9 cellular contexts compared by ENCODE assay signal in the genomic region with DNA sequence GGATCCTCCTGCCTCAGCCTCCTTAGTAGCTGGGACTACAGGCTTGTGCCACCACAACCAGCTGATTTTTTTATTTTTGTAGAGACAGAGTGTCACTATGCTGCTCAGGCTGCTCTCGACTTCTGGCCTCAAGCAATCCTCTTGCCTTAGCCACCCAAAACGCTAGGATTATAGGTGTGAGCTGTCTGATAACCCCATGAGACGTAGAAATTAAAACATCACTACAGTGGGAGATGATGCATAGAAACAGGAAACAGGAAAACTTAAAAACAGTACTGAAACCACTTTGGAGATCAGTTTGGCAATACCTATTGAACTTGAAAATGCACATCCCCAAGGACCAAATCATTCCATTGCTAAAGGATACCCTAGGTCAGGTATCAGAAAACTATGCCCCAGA. TPM values are rescaled to one million over a fixed set of nuclear protein-coding genes. Genes with fewer than 3 reads are reported as not detected.
DNase-seq lines count a peak whose midpoint lies in the region; ATAC-seq and TF ChIP-seq lines count a peak whose summit lies in the region.
"Had no signal": no experiment of that assay in that cellular context is flagged by ENCODE, and none has a peak within 500 bp of the region (broad histone marks: within the 10 kb centered on the region; RNA-seq: fewer than 3 reads in every experiment).

No MANE protein-coding gene starts in this region.

- H3K4me1 Mint-ChIP-seq in CD8-positive, alpha-beta memory T cell, result peaks cover 79 to 93% (median 90%) of the 10 kb centered on the region in 3 donors
- peaks cover 45% of the 10 kb centered on the region for H3K4me1 Mint-ChIP-seq in activated naive CD8-positive, alpha-beta T cell treated with anti-CD3 and anti-CD28 coated beads, Interleukin-2, amount 10 ng/mL, durations not matched to agents 7 days and 5 days
- H3K4me1 Mint-ChIP-seq in progenitor cell of endocrine pancreas (ENCODE audit: low read depth), result peaks cover 46% of the 10 kb centered on the region

- no peaks in the 10 kb centered on the region for H3K9me3 Mint-ChIP-seq in CD8-positive, alpha-beta memory T cell
- no peaks in the 10 kb centered on the region for H3K9me3 Mint-ChIP-seq in activated naive CD8-positive, alpha-beta T cell treated with anti-CD3 and anti-CD28 coated beads, Interleukin-2, amount 10 ng/mL, durations not matched to agents 7 days and 5 days
- H3K9me3 Mint-ChIP-seq in progenitor cell of endocrine pancreas (ENCODE audit: low read depth), result peaks cover 3% of the 10 kb centered on the region

- no peak for DNase-seq in CD8-positive, alpha-beta memory T cell
- DNase-seq in activated naive CD8-positive, alpha-beta T cell treated with anti-CD3 and anti-CD28 coated beads, Interleukin-2, amount 10 ng/mL, durations not matched to agents 7 days and 5 days, result no peak
- DNase-seq in progenitor cell of endocrine pancreas (ENCODE audit: low spot score, unreplicated experiment), result no peak
- DNase-seq in BE2C, result no peak
- DNase-seq: NCI-H2029 treated with DMSO at 0.1 percent for 48 hours had no signal

- H3K27ac ChIP-seq in CD8-positive, alpha-beta memory T cell (ENCODE audit: low read depth, low read length), result no peak overlapping the region

- ATAC-seq in HG02759 (IDR thresholded peaks at IDR 0.05; ENCODE audit: unreplicated experiment) (peak; percentile 16), GM18498 (IDR thresholded peaks at IDR 0.05; ENCODE audit: unreplicated experiment) (no peak), GM21825 (IDR thresholded peaks at IDR 0.05; ENCODE audit: unreplicated experiment) (no peak), HG02870 (IDR thresholded peaks at IDR 0.05; ENCODE audit: unreplicated experiment) (no peak)
- peak; percentile 31 for ATAC-seq in activated naive CD8-positive, alpha-beta T cell treated with anti-CD3 and anti-CD28 coated beads, Interleukin-2, amount 10 ng/mL, durations not matched to agents 7 days and 5 days (ENCODE audit: low read depth)

- no peaks in the 10 kb centered on the region for H3K9me3 ChIP-seq in CD8-positive, alpha-beta memory T cell (ENCODE audit: low read length)
- H3K9me3 ChIP-seq in BE2C, result no peaks in the 10 kb centered on the region

- H3K27me3 Mint-ChIP-seq in CD8-positive, alpha-beta memory T cell, result no peaks in the 10 kb centered on the region
- H3K27me3 Mint-ChIP-seq in activated naive CD8-positive, alpha-beta T cell treated with anti-CD3 and anti-CD28 coated beads, Interleukin-2, amount 10 ng/mL, durations not matched to agents 7 days and 5 days, result no peaks in the 10 kb centered on the region
- no peaks in the 10 kb centered on the region for H3K27me3 Mint-ChIP-seq in progenitor cell of endocrine pancreas

- peaks cover 0 to 3% (median 0%) of the 10 kb centered on the region in 3 donors for H3K36me3 Mint-ChIP-seq in CD8-positive, alpha-beta memory T cell
- peaks cover 12% of the 10 kb centered on the region for H3K36me3 Mint-ChIP-seq in activated naive CD8-positive, alpha-beta T cell treated with anti-CD3 and anti-CD28 coated beads, Interleukin-2, amount 10 ng/mL, durations not matched to agents 7 days and 5 days
- peaks cover 8% of the 10 kb centered on the region for H3K36me3 Mint-ChIP-seq in progenitor cell of endocrine pancreas (ENCODE audit: insufficient read depth)

- peak overlapping the region; percentile 3 to 84 (median 72) for H3K4me3 Mint-ChIP-seq in CD8-positive, alpha-beta memory T cell
- H3K4me3 Mint-ChIP-seq in activated naive CD8-positive, alpha-beta T cell treated with anti-CD3 and anti-CD28 coated beads, Interleukin-2, amount 10 ng/mL, durations not matched to agents 7 days and 5 days, result peak overlapping the region; percentile 18
- no peak overlapping the region for H3K4me3 Mint-ChIP-seq in progenitor cell of endocrine pancreas (ENCODE audit: low read depth)

- H3K27ac Mint-ChIP-seq in CD8-positive, alpha-beta memory T cell, result peak overlapping the region; percentile 43 to 91 (median 78)
- peak overlapping the region; percentile 55 for H3K27ac Mint-ChIP-seq in activated naive CD8-positive, alpha-beta T cell treated with anti-CD3 and anti-CD28 coated beads, Interleukin-2, amount 10 ng/mL, durations not matched to agents 7 days and 5 days
- peak overlapping the region; percentile 46 for H3K27ac Mint-ChIP-seq in progenitor cell of endocrine pancreas

- POLR2A ChIA-PET in CD8-positive, alpha-beta memory T cell (lab: Charles Lee), result interaction anchor here (0.8 to 3.5 kb wide), 2 partner anchors 10 to 45 kb away, joined by 3 to 17 read pairs; partner anchors contain the start of gene SENP6
- POLR2A ChIA-PET in activated naive CD8-positive, alpha-beta T cell treated with anti-CD3 and anti-CD28 coated beads, Interleukin-2, amount 10 ng/mL, durations not matched to agents 7 days and 5 days (lab: Charles Lee), result interaction anchor here (2.2 kb wide), 1 partner anchor 10 kb away, joined by 15 read pairs; the partner anchor contains the start of gene SENP6

- H3K4me1 ChIP-seq in CD8-positive, alpha-beta memory T cell (ENCODE audit: insufficient read depth, low read length), result peaks cover 64% of the 10 kb centered on the region
- no peaks in the 10 kb centered on the region for H3K4me1 ChIP-seq in BE2C

- CTCF ChIA-PET in CD8-positive, alpha-beta memory T cell (lab: Charles Lee), result interaction anchor here (1.4 to 2.2 kb wide), 3 partner anchors 10 to 14 kb away, joined by 3 to 8 read pairs (median 6); partner anchors contain the start of gene SENP6

- no peaks in the 10 kb centered on the region for H3K36me3 ChIP-seq in CD8-positive, alpha-beta memory T cell (ENCODE audit: insufficient read depth, low read length)
- no peaks in the 10 kb centered on the region; the same call in 1 of the 2 replicates for H3K36me3 ChIP-seq in BE2C

- TF ChIP-seq CTCF in progenitor cell of endocrine pancreas (IDR thresholded peaks at IDR 0.05; ENCODE audit: unreplicated experiment) (no peak), BE2C (IDR thresholded peaks at IDR 0.05; ENCODE audit: low read depth, low read length) (no peak)

- no peaks in the 10 kb centered on the region for H3K27me3 ChIP-seq in CD8-positive, alpha-beta memory T cell (ENCODE audit: insufficient read depth, low read length, poor library complexity, severe bottlenecking)
- no peaks in the 10 kb centered on the region for H3K27me3 ChIP-seq in BE2C

- H3K4me3 ChIP-seq in CD8-positive, alpha-beta memory T cell (ENCODE audit: low read length), result no peak overlapping the region
- no peak overlapping the region for H3K4me3 ChIP-seq in BE2C (ENCODE audit: low read depth, low read length)

RNA-seq across cellular contexts. Expression of gene SENP6, which starts 10.8 kb away (rescaled TPM):
- total RNA-seq in CD8-positive, alpha-beta memory T cell, result 10 to 100 TPM; 74.6 to 77.5 TPM
- 76.1 TPM for polyA plus RNA-seq in CD8-positive, alpha-beta memory T cell
- total RNA-seq in activated naive CD8-positive, alpha-beta T cell treated with anti-CD3 and anti-CD28 coated beads, Interleukin-2, amount 10 ng/mL, durations not matched to agents 7 days and 5 days, result 10 to 100 TPM; 83.7 to 97.0 TPM
- total RNA-seq in progenitor cell of endocrine pancreas, result 130 and 140 TPM in 2 replicates
- polyA plus RNA-seq in BE2C (2012; ENCODE audit: insufficient read depth, insufficient read length, low read depth), result 27.0 TPM

Comparison
In these comparisons a context has a peak if more than half of its experiments do, and no peak if none do; other contexts are left out.
1. ATAC-seq: peak in HG02759 (single experiment) and activated naive CD8-positive, alpha-beta T cell treated with anti-CD3 and anti-CD28 coated beads, Interleukin-2, amount 10 ng/mL, durations not matched to agents 7 days and 5 days (single experiment); none in GM18498 (single experiment), GM21825 (single experiment) and HG02870 (single experiment).
2. Peak in every context shown above with its lines, with median percentiles within 50 percentile points of each other: H3K27ac Mint-ChIP-seq.